In the genomic region with DNA sequence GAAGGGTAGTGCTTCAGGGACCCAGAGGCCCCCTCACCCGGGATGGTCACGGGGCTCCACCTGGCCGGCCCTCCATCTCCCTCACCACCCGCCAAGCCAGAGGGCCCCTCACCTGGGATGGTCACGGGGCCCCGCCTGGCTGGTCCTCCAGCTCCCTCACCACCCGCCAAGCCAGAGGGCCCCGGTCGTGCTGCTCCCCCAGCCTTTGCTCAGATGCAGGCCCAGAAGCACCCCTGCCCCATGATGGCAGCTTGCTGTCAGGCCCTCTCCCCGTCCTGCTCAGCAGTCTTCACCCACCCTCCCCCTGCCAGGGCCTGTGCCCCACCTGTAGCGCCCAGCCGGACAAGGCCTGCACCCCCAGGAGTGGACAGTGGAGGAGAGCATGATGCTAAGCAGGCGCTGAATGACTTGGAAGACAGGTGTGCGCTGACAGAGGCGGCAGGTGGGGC, we compare ENCODE assay signal across 16 cellular contexts.
"Had no signal": no experiment of that assay in that cellular context is flagged by ENCODE, and none has a peak within 500 bp of the region (broad histone marks: within the 10 kb centered on the region; RNA-seq: fewer than 3 reads in every experiment).

No MANE protein-coding gene starts in this region.

- H3K27me3 ChIP-seq: brain microvascular endothelial cell, esophagus muscularis mucosa, pancreas had no signal

- H3K4me3 Mint-ChIP-seq: activated CD4-positive, alpha-beta T cell treated with anti-CD3 and anti-CD28 coated beads, Interleukin-2, amount 10 ng/mL, durations not matched to agents 7 days and 5 days; activated T-cell treated with anti-CD3 and anti-CD28 coated beads, Interleukin-2, amount 50 U/mL, for 72 hours; central memory CD8-positive, alpha-beta T cell; T-cell had no signal

- H3K27ac Mint-ChIP-seq: activated CD4-positive, alpha-beta T cell treated with anti-CD3 and anti-CD28 coated beads, Interleukin-2, amount 10 ng/mL, durations not matched to agents 7 days and 5 days; activated T-cell treated with anti-CD3 and anti-CD28 coated beads, Interleukin-2, amount 50 U/mL, for 72 hours; T-cell had no signal

- H3K27me3 Mint-ChIP-seq: activated CD4-positive, alpha-beta T cell treated with anti-CD3 and anti-CD28 coated beads, Interleukin-2, amount 10 ng/mL, durations not matched to agents 7 days and 5 days; central memory CD8-positive, alpha-beta T cell; T-cell had no signal

- H3K27ac ChIP-seq: brain microvascular endothelial cell, coronary artery, esophagus muscularis mucosa, pancreas, thoracic aorta had no signal

- H3K36me3 Mint-ChIP-seq: T-cell had no signal

- ATAC-seq: activated T-cell treated with anti-CD3 and anti-CD28 coated beads, Interleukin-2, amount 50 U/mL, for 72 hours; pancreas; sciatic nerve; T-cell had no signal

- H3K9me3 Mint-ChIP-seq: activated CD4-positive, alpha-beta T cell treated with anti-CD3 and anti-CD28 coated beads, Interleukin-2, amount 10 ng/mL, durations not matched to agents 7 days and 5 days; activated T-cell treated with anti-CD3 and anti-CD28 coated beads, Interleukin-2, amount 50 U/mL, for 72 hours; central memory CD8-positive, alpha-beta T cell; T-cell had no signal

- DNase-seq: activated CD4-positive, alpha-beta T cell treated with anti-CD3 and anti-CD28 coated beads, Interleukin-2, amount 10 ng/mL, durations not matched to agents 7 days and 5 days; activated CD8-positive, alpha-beta memory T cell treated with anti-CD3 and anti-CD28 coated beads, Interleukin-2, amount 50 U/mL, for 48 hours; activated naive CD4-positive, alpha-beta T cell; activated T-cell treated with anti-CD3 and anti-CD28 coated beads, Interleukin-2, amount 50 U/mL, for 72 hours; anterior cingulate cortex; brain microvascular endothelial cell; hypothalamus; mesendoderm; T-cell; T-helper 9 cell had no signal

- H3K4me1 ChIP-seq: pancreas had no signal
